Comparison of ENCODE assay signal across 17 cellular contexts in the genomic region with DNA sequence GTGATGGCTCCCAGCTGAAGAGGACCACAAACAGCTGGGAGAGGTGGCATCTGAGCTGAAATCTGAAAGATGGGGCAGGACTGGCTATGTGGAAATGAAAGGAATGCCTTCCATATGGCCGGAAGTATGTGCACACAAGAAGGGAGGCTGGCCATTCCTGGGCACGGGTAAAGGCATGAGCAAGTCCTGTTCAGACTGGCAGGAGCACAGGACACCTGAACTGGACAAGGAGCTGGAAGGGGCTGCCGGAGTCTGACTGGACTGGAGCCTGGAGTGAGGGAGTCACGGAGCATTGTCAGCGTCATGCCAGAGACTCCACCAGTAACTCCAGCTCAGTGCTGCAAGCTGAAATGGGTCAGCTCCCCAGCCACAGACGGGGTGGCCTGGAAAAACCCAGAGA. TPM values are rescaled to one million over a fixed set of nuclear protein-coding genes. Genes with fewer than 3 reads are reported as not detected.
DNase-seq lines count a peak whose midpoint lies in the region; ATAC-seq and TF ChIP-seq lines count a peak whose summit lies in the region.
"Had no signal": no experiment of that assay in that cellular context is flagged by ENCODE, and none has a peak within 500 bp of the region (broad histone marks: within the 10 kb centered on the region; RNA-seq: fewer than 3 reads in every experiment).

No MANE protein-coding gene starts in this region.

- no peak for ATAC-seq in Right ventricle myocardium superior (ENCODE audit: poor library complexity)
- ATAC-seq in naive thymus-derived CD4-positive, alpha-beta T cell: no peak
- ATAC-seq in stimulated activated naive CD8-positive, alpha-beta T cell treated with anti-CD3 and anti-CD28 coated beads, Interleukin-15, amount 100 ng/mL, for 72 hours: no peak
- ATAC-seq: A549 had no signal

- H3K4me3 Mint-ChIP-seq in chondrocyte (ENCODE audit: unreplicated experiment): no peak overlapping the region
- peak overlapping the region in 2 of 10 donors; percentile 20 to 68 for H3K4me3 Mint-ChIP-seq in naive thymus-derived CD4-positive, alpha-beta T cell
- H3K4me3 Mint-ChIP-seq in stimulated activated naive CD8-positive, alpha-beta T cell treated with anti-CD3 and anti-CD28 coated beads, Interleukin-15, amount 100 ng/mL, for 72 hours: no peak overlapping the region

- peaks cover 83% of the 10 kb centered on the region for H3K36me3 Mint-ChIP-seq in chondrocyte (ENCODE audit: low read depth)
- H3K36me3 Mint-ChIP-seq in naive thymus-derived CD4-positive, alpha-beta T cell: peaks cover 0 to 13% (median 0%) of the 10 kb centered on the region in 5 donors

- DNase-seq in left ventricle myocardium inferior: no peak
- DNase-seq in Right ventricle myocardium superior: no peak
- DNase-seq in chondrocyte (ENCODE audit: low spot score): no peak
- no peak for DNase-seq in naive thymus-derived CD4-positive, alpha-beta T cell
- DNase-seq in NCI-H524 (lab: John Stamatoyannopoulos, UW): no peak
- no peak for DNase-seq in NCI-H748 treated with DMSO at 0.1 percent for 48 hours (lab: John Stamatoyannopoulos, UW)
- DNase-seq in stimulated activated naive CD8-positive, alpha-beta T cell treated with anti-CD3 and anti-CD28 coated beads, Interleukin-15, amount 100 ng/mL, for 72 hours: no peak
- DNase-seq: DMS153, H7, KG1, NCI-H1092, NCI-H2107, NCI-H345, NCI-H69, SHP77 had no signal

- peaks cover 32% of the 10 kb centered on the region for H3K27me3 ChIP-seq in left ventricle myocardium inferior (ENCODE audit: low read depth)
- H3K27me3 ChIP-seq in naive thymus-derived CD4-positive, alpha-beta T cell (ENCODE audit: control insufficient read depth in 2 of 2, insufficient read depth in 2 of 2, low read length in 2 of 2): no peaks in the 10 kb centered on the region

- H3K27me3 Mint-ChIP-seq in chondrocyte (ENCODE audit: low read depth): no peaks in the 10 kb centered on the region
- H3K27me3 Mint-ChIP-seq in naive thymus-derived CD4-positive, alpha-beta T cell: no peaks in the 10 kb centered on the region
- H3K27me3 Mint-ChIP-seq in stimulated activated naive CD8-positive, alpha-beta T cell treated with anti-CD3 and anti-CD28 coated beads, Interleukin-15, amount 100 ng/mL, for 72 hours: no peaks in the 10 kb centered on the region

- peak overlapping the region; percentile 2 for H3K27ac Mint-ChIP-seq in chondrocyte (ENCODE audit: unreplicated experiment)
- peak overlapping the region; percentile 1 to 100 (median 96) for H3K27ac Mint-ChIP-seq in naive thymus-derived CD4-positive, alpha-beta T cell
- H3K27ac Mint-ChIP-seq in stimulated activated naive CD8-positive, alpha-beta T cell treated with anti-CD3 and anti-CD28 coated beads, Interleukin-15, amount 100 ng/mL, for 72 hours: no peak overlapping the region

- POLR2A ChIA-PET in naive thymus-derived CD4-positive, alpha-beta T cell (lab: Charles Lee): interaction anchor here (1.0 to 5.3 kb wide), 5 partner anchors 11 to 22 kb away, joined by 3 to 71 read pairs (median 9); a partner anchor contains a TSS

- no peaks in the 10 kb centered on the region for H3K9me3 Mint-ChIP-seq in chondrocyte (ENCODE audit: low read depth)
- H3K9me3 Mint-ChIP-seq in naive thymus-derived CD4-positive, alpha-beta T cell: peaks cover 0 to 4% (median 0%) of the 10 kb centered on the region in 11 donors
- H3K9me3 Mint-ChIP-seq in stimulated activated naive CD8-positive, alpha-beta T cell treated with anti-CD3 and anti-CD28 coated beads, Interleukin-15, amount 100 ng/mL, for 72 hours: peaks cover 0 to 3% of the 10 kb centered on the region in 2 donors

- TF ChIP-seq CTCF in left ventricle myocardium inferior (IDR thresholded peaks at IDR 0.05; ENCODE audit: borderline replicate concordance): no peak
- no peak for TF ChIP-seq CTCF in chondrocyte (IDR thresholded peaks at IDR 0.05)

- CTCF ChIA-PET in naive thymus-derived CD4-positive, alpha-beta T cell (lab: Charles Lee): interaction anchor here (0.7 to 1.0 kb wide), 2 partner anchors 12 to 34 kb away, joined by 3 to 5 read pairs; no protein-coding TSS in a partner anchor

- H3K36me3 ChIP-seq in left ventricle myocardium inferior: peaks cover 14% of the 10 kb centered on the region
- no peaks in the 10 kb centered on the region for H3K36me3 ChIP-seq in naive thymus-derived CD4-positive, alpha-beta T cell (ENCODE audit: control insufficient read depth in 2 of 3, insufficient read depth in 3 of 3, low read length in 3 of 3)

- H3K4me3 ChIP-seq in left ventricle myocardium inferior: no peak overlapping the region
- H3K4me3 ChIP-seq in naive thymus-derived CD4-positive, alpha-beta T cell (ENCODE audit: low read length): no peak overlapping the region
- H3K4me3 ChIP-seq: A549 had no signal

- no peaks in the 10 kb centered on the region for H3K4me1 ChIP-seq in left ventricle myocardium inferior
- H3K4me1 ChIP-seq in naive thymus-derived CD4-positive, alpha-beta T cell (ENCODE audit: control insufficient read depth in 2 of 2, insufficient read depth in 2 of 2, low read length in 2 of 2): peaks cover 33 to 54% of the 10 kb centered on the region in 2 donors

- intact Hi-C loops in left ventricle myocardium inferior (cut with micrococcal nuclease): no loop called here
- intact Hi-C loops in Right ventricle myocardium superior (cut with DNase I): no loop called here
- intact Hi-C loops in naive thymus-derived CD4-positive, alpha-beta T cell (cut with micrococcal nuclease): loop anchor here in 1 of 2 donors (10.0 kb wide), 2 partner anchors 554 to 776 kb away; no protein-coding TSS in a partner anchor

- H3K9me3 ChIP-seq in left ventricle myocardium inferior (replicated peaks): no peaks in the 10 kb centered on the region
- no peaks in the 10 kb centered on the region for H3K9me3 ChIP-seq in naive thymus-derived CD4-positive, alpha-beta T cell (ENCODE audit: control insufficient read depth in 2 of 3, low read length in 3 of 3)
- H3K9me3 ChIP-seq: A549 had no signal

- peak overlapping the region; percentile 21 for H3K27ac ChIP-seq in left ventricle myocardium inferior (replicated peaks)
- no peak overlapping the region for H3K27ac ChIP-seq in naive thymus-derived CD4-positive, alpha-beta T cell (ENCODE audit: low read depth, low read length)
- H3K27ac ChIP-seq: A549 had no signal

- peaks cover 8% of the 10 kb centered on the region for H3K4me1 Mint-ChIP-seq in chondrocyte (ENCODE audit: low read depth)
- peaks cover 53 to 80% (median 76%) of the 10 kb centered on the region in 7 donors for H3K4me1 Mint-ChIP-seq in naive thymus-derived CD4-positive, alpha-beta T cell
- peaks cover 75% of the 10 kb centered on the region for H3K4me1 Mint-ChIP-seq in stimulated activated naive CD8-positive, alpha-beta T cell treated with anti-CD3 and anti-CD28 coated beads, Interleukin-15, amount 100 ng/mL, for 72 hours

RNA-seq across cellular contexts. Expression of a gene that starts 11.9 kb away (rescaled TPM):
- 4.1 TPM for total RNA-seq in left ventricle myocardium inferior
- 11.1 TPM for total RNA-seq in Right ventricle myocardium superior
- total RNA-seq in chondrocyte: 9.1 to 14.4 TPM (median 11.2 TPM) in 3 replicates
- total RNA-seq in naive thymus-derived CD4-positive, alpha-beta T cell: 100 to 1,000 TPM; 158 to 301 (median 246) TPM
- polyA plus RNA-seq in naive thymus-derived CD4-positive, alpha-beta T cell: 100 to 1,000 TPM; 167 to 193 TPM
- total RNA-seq: M059J had no signal

Comparison
In these comparisons a context has a peak if more than half of its experiments do, and no peak if none do; other contexts are left out.
1. H3K27ac Mint-ChIP-seq: peak in chondrocyte (single experiment) and naive thymus-derived CD4-positive, alpha-beta T cell (9 of 9); none in stimulated activated naive CD8-positive, alpha-beta T cell treated with anti-CD3 and anti-CD28 coated beads, Interleukin-15, amount 100 ng/mL, for 72 hours (0 of 2).
2. RNA of a gene that starts 11.9 kb away (total RNA-seq): 158 to 301 TPM in naive thymus-derived CD4-positive, alpha-beta T cell; 9.1 to 14.4 TPM in chondrocyte, 11.1 TPM in Right ventricle myocardium superior (single experiment) and 4.1 TPM in left ventricle myocardium inferior (single experiment); every median in the first group is over 10 times any median in the second.